21 cellular contexts compared by ENCODE assay signal in the genomic region with DNA sequence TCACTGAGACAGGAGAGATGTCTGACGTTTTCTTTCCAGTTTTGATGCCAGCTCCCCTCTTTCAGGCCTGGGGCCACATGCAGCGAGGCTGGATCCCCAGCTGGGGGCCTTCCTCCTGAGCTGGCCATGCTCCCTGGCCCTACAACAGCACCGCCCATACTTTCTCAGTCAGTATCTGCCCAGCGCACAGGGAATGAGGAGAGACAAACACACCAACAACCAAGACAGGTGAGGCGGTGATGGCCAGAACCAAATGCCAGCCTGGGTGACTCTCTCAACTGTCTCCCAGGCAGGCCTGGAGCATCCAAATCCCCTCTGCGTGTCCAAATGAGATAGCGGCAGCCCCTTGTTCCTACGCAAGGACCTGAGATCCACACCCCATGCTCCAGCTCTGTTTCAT.
A peak's percentile ranks its signal among the peaks of the same experiment; 100 is the strongest.
DNase-seq lines count a peak whose midpoint lies in the region; ATAC-seq and TF ChIP-seq lines count a peak whose summit lies in the region.
"Had no signal": no experiment of that assay in that cellular context is flagged by ENCODE, and none has a peak within 500 bp of the region (broad histone marks: within the 10 kb centered on the region; RNA-seq: fewer than 3 reads in every experiment).

No MANE protein-coding gene starts in this region.

- TF ChIP-seq POLR2A in esophagus muscularis mucosa (IDR thresholded peaks at IDR 0.05; ENCODE audit: low read depth), result no peak

- WGBS in esophagus muscularis mucosa, result 88% methylated on average over 5 of the region's 8 CpGs

- H3K9me3 Mint-ChIP-seq in activated CD8-positive, alpha-beta memory T cell treated with anti-CD3 and anti-CD28 coated beads, Interleukin-2, amount 10 ng/mL, durations not matched to agents 7 days and 5 days (ENCODE audit: low read depth), result no peaks in the 10 kb centered on the region
- H3K9me3 Mint-ChIP-seq in type B pancreatic cell, result no peaks in the 10 kb centered on the region

- H3K4me3 Mint-ChIP-seq in activated CD8-positive, alpha-beta memory T cell treated with anti-CD3 and anti-CD28 coated beads, Interleukin-2, amount 10 ng/mL, durations not matched to agents 7 days and 5 days, result peak overlapping the region; percentile 60
- peak overlapping the region; percentile 17 for H3K4me3 Mint-ChIP-seq in type B pancreatic cell

- no peak for DNase-seq in activated CD8-positive, alpha-beta memory T cell treated with anti-CD3 and anti-CD28 coated beads, Interleukin-2, amount 10 ng/mL, durations not matched to agents 7 days and 5 days
- DNase-seq in activated CD8-positive, alpha-beta memory T cell treated with anti-CD3 and anti-CD28 coated beads, Interleukin-2, amount 50 U/mL, for 48 hours, result no peak
- DNase-seq in esophagus muscularis mucosa (ENCODE audit: extremely low spot score) (no peak), posterior vena cava (ENCODE audit: low spot score) (peak; percentile 35), type B pancreatic cell (ENCODE audit: extremely low spot score, unreplicated experiment) (no peak), NCI-H526 (lab: John Stamatoyannopoulos, UW) (no peak), NCI-H2227 (lab: John Stamatoyannopoulos, UW; ENCODE audit: unreplicated experiment) (no peak)
- DNase-seq: 8988T; C1 segment of cervical spinal cord; GDM1; KG1; NCI-H1105 treated with DMSO at 0.1 percent for 48 hours; NCI-H1694 treated with DMSO at 0.1 percent for 48 hours; NCI-H2107; NCI-H345; NCI-H69; NK-92 treated with Interleukin-12 subunit alpha and Interleukin-12 subunit beta, amount 100 ng/mL, for 24 hours; OCI-M1; SIG-M5 had no signal

- H3K9me3 ChIP-seq in esophagus muscularis mucosa, result no peaks in the 10 kb centered on the region

- no peak for ATAC-seq in activated CD8-positive, alpha-beta memory T cell treated with anti-CD3 and anti-CD28 coated beads, Interleukin-2, amount 10 ng/mL, durations not matched to agents 7 days and 5 days
- ATAC-seq in HG03565 (IDR thresholded peaks at IDR 0.05; ENCODE audit: unreplicated experiment), result no peak
- ATAC-seq: HepG2 had no signal

- no peaks in the 10 kb centered on the region for H3K27me3 ChIP-seq in esophagus muscularis mucosa

- no peak for TF ChIP-seq EP300 in esophagus muscularis mucosa (IDR thresholded peaks at IDR 0.05)

- TF ChIP-seq CTCF in esophagus muscularis mucosa (IDR thresholded peaks at IDR 0.05) (no peak), type B pancreatic cell (conservative IDR thresholded peaks at IDR 0.05) (no peak)

- no peaks in the 10 kb centered on the region for H3K36me3 Mint-ChIP-seq in activated CD8-positive, alpha-beta memory T cell treated with anti-CD3 and anti-CD28 coated beads, Interleukin-2, amount 10 ng/mL, durations not matched to agents 7 days and 5 days
- peaks cover 4% of the 10 kb centered on the region for H3K36me3 Mint-ChIP-seq in type B pancreatic cell

- no peaks in the 10 kb centered on the region for H3K36me3 ChIP-seq in esophagus muscularis mucosa

- no peak overlapping the region for H3K4me3 ChIP-seq in esophagus muscularis mucosa

- peaks cover 26% of the 10 kb centered on the region for H3K4me1 Mint-ChIP-seq in activated CD8-positive, alpha-beta memory T cell treated with anti-CD3 and anti-CD28 coated beads, Interleukin-2, amount 10 ng/mL, durations not matched to agents 7 days and 5 days
- peaks cover 83% of the 10 kb centered on the region for H3K4me1 Mint-ChIP-seq in type B pancreatic cell (ENCODE audit: unreplicated experiment)

- intact Hi-C loops in esophagus muscularis mucosa (cut with DNase I), result no loop called here
- intact Hi-C loops in posterior vena cava (cut with DNase I), result no loop called here

- CTCF ChIA-PET in activated CD8-positive, alpha-beta memory T cell treated with anti-CD3 and anti-CD28 coated beads, Interleukin-2, amount 10 ng/mL, durations not matched to agents 7 days and 5 days (lab: Charles Lee), result interaction anchor here (0.7 to 1.6 kb wide), 2 partner anchors 69 to 110 kb away, joined by 3 to 4 read pairs; partner anchors contain the start of gene ROR2

- peak overlapping the region; percentile 60 for H3K27ac Mint-ChIP-seq in activated CD8-positive, alpha-beta memory T cell treated with anti-CD3 and anti-CD28 coated beads, Interleukin-2, amount 10 ng/mL, durations not matched to agents 7 days and 5 days
- H3K27ac Mint-ChIP-seq in type B pancreatic cell, result no peak overlapping the region

- H3K27me3 Mint-ChIP-seq in activated CD8-positive, alpha-beta memory T cell treated with anti-CD3 and anti-CD28 coated beads, Interleukin-2, amount 10 ng/mL, durations not matched to agents 7 days and 5 days, result peaks cover 43% of the 10 kb centered on the region
- peaks cover 9% of the 10 kb centered on the region for H3K27me3 Mint-ChIP-seq in type B pancreatic cell

- peak overlapping the region; percentile 80 to 87 (median 83) for H3K27ac ChIP-seq in esophagus muscularis mucosa (replicated peaks in 1 of 4)

- H3K4me1 ChIP-seq in esophagus muscularis mucosa, result peaks cover 13 to 98% (median 97%) of the 10 kb centered on the region in 4 donors
